16 cellular contexts compared by ENCODE assay signal in genomic region chr16:86906608-86907007, GRCh38.
DNase-seq lines count a peak whose midpoint lies in the region; ATAC-seq, FAIRE-seq and TF ChIP-seq lines count a peak whose summit lies in the region.
"Had no signal": no experiment of that assay in that cellular context is flagged by ENCODE, and none has a peak within 500 bp of the region (broad histone marks: within the 10 kb centered on the region; RNA-seq: fewer than 3 reads in every experiment).

No MANE protein-coding gene starts in this region.

- H4K8ac ChIP-seq in mesenchymal stem cell (ENCODE audit: low read length), result no peak overlapping the region

- peaks cover 14% of the 10 kb centered on the region for H3F3A ChIP-seq in smooth muscle cell (ENCODE audit: low read depth)

- H3K9ac ChIP-seq in astrocyte (ENCODE audit: low read length), result no peak overlapping the region
- H3K9ac ChIP-seq in mesenchymal stem cell (ENCODE audit: low read length), result no peak overlapping the region
- H3K9ac ChIP-seq in smooth muscle cell (ENCODE audit: low read depth), result peak overlapping the region; percentile 69

- H2BK15ac ChIP-seq in mesenchymal stem cell (ENCODE audit: low read depth, poor library complexity, severe bottlenecking), result no peak overlapping the region

- H3K36me3 ChIP-seq in astrocyte (ENCODE audit: insufficient read depth, low read length), result no peaks in the 10 kb centered on the region
- H3K36me3 ChIP-seq in mesenchymal stem cell (ENCODE audit: control insufficient read depth in 1 of 2, insufficient read depth in 2 of 2, low read depth in 1 of 2, low read length in 2 of 2), result no peaks in the 10 kb centered on the region
- no peaks in the 10 kb centered on the region for H3K36me3 ChIP-seq in smooth muscle cell (ENCODE audit: low read depth)

- H3K4me1 Mint-ChIP-seq in astrocyte (ENCODE audit: low read depth, unreplicated experiment), result peaks cover 3% of the 10 kb centered on the region
- H3K4me1 Mint-ChIP-seq: B cell had no signal

- H3K79me1 ChIP-seq in mesenchymal stem cell (replicated peaks; ENCODE audit: low read length, poor library complexity, severe bottlenecking), result no peaks in the 10 kb centered on the region

- in situ Hi-C loops in G401 (cut with HindIII; ENCODE audit: low sequenced_read_pairs), result no loop called here

- H2AK5ac ChIP-seq in mesenchymal stem cell (ENCODE audit: low read length, severe bottlenecking), result no peak overlapping the region

- no peak overlapping the region for H3K4me3 ChIP-seq in astrocyte (ENCODE audit: insufficient read depth, low read depth, low read length)
- no peak overlapping the region for H3K4me3 ChIP-seq in mesenchymal stem cell (ENCODE audit: insufficient read depth in 1 of 2, low read depth in 1 of 2, low read length in 2 of 2)
- no peak overlapping the region for H3K4me3 ChIP-seq in smooth muscle cell

- FAIRE-seq in astrocyte (lab: Jason Lieb, UNC), result no peak
- FAIRE-seq: A204.1, GM18507 had no signal

- H4K91ac ChIP-seq in mesenchymal stem cell (ENCODE audit: low read length), result no peak overlapping the region

- no peak overlapping the region for H2AFZ ChIP-seq in astrocyte (ENCODE audit: low read depth, low read length)
- H2AFZ ChIP-seq in mesenchymal stem cell (ENCODE audit: low read depth, low read length), result no peak overlapping the region
- no peak overlapping the region for H2AFZ ChIP-seq in smooth muscle cell (ENCODE audit: low read depth)

- no peak overlapping the region for H2BK5ac ChIP-seq in mesenchymal stem cell (ENCODE audit: low read depth, low read length, poor library complexity, severe bottlenecking)

- no peak overlapping the region for H3K14ac ChIP-seq in mesenchymal stem cell (ENCODE audit: low read length in 2 of 2)

- no peak overlapping the region for H3K4ac ChIP-seq in mesenchymal stem cell (ENCODE audit: low read depth in 1 of 2, low read length in 2 of 2)

- TF ChIP-seq CTCF in astrocyte (IDR thresholded peaks at IDR 0.05; ENCODE audit: insufficient read depth, low read depth, low read length) (no peak), smooth muscle cell (IDR thresholded peaks at IDR 0.05; ENCODE audit: borderline replicate concordance, insufficient read depth, poor library complexity, severe bottlenecking) (no peak)

- no peak overlapping the region for H3K27ac Mint-ChIP-seq in astrocyte (ENCODE audit: unreplicated experiment)
- H3K27ac Mint-ChIP-seq: B cell; CD4-positive, alpha-beta T cell; H9 had no signal

- peak; percentile 45 for DNase-seq in ELF-1 (ENCODE audit: low read depth, low spot score)
- peak; percentile 45 for DNase-seq in astrocyte (ENCODE audit: low read depth)
- DNase-seq in mesenchymal stem cell, result peak; percentile 83
- no peak for DNase-seq in smooth muscle cell (lab: John Stamatoyannopoulos, UW; ENCODE audit: unreplicated experiment)
- no peak for DNase-seq in COR-L47 (lab: John Stamatoyannopoulos, UW)
- DNase-seq in G401 (ENCODE audit: low spot score), result no peak
- DNase-seq: C1 segment of cervical spinal cord; CD4-positive, alpha-beta T cell; DND-41; GOT3; H9 had no signal

- H3K9me3 Mint-ChIP-seq in astrocyte (ENCODE audit: unreplicated experiment), result peaks cover 5% of the 10 kb centered on the region
- H3K9me3 Mint-ChIP-seq: CD4-positive, alpha-beta T cell; H9 had no signal

- H2BK120ac ChIP-seq in mesenchymal stem cell (ENCODE audit: low read depth, low read length), result no peak overlapping the region

- no peaks in the 10 kb centered on the region for H3K27me3 ChIP-seq in astrocyte (ENCODE audit: insufficient read depth, low read length)
- peaks cover 0 to 73% of the 10 kb centered on the region in 2 experiments for H3K27me3 ChIP-seq in mesenchymal stem cell (ENCODE audit: control insufficient read depth in 1 of 2, insufficient read depth in 1 of 2, low read length in 2 of 2)
- H3K27me3 ChIP-seq in smooth muscle cell (ENCODE audit: low read depth), result no peaks in the 10 kb centered on the region

- H2BK12ac ChIP-seq in mesenchymal stem cell (ENCODE audit: low read length in 2 of 2), result no peak overlapping the region

- H3K4me3 Mint-ChIP-seq in astrocyte (ENCODE audit: unreplicated experiment), result no peak overlapping the region
- H3K4me3 Mint-ChIP-seq: B cell; CD4-positive, alpha-beta T cell; H9 had no signal

- H3K79me2 ChIP-seq in astrocyte (ENCODE audit: insufficient read depth, low read length), result no peaks in the 10 kb centered on the region
- H3K79me2 ChIP-seq in smooth muscle cell (ENCODE audit: low read depth), result no peaks in the 10 kb centered on the region

- H3K27ac ChIP-seq in astrocyte (ENCODE audit: low read depth, low read length), result no peak overlapping the region
- no peak overlapping the region for H3K27ac ChIP-seq in mesenchymal stem cell (ENCODE audit: low read length, poor library complexity, severe bottlenecking)
- peak overlapping the region; percentile 89 for H3K27ac ChIP-seq in smooth muscle cell (ENCODE audit: low read depth)

- no peak for ATAC-seq in GM18498 (IDR thresholded peaks at IDR 0.05; ENCODE audit: unreplicated experiment)
- ATAC-seq in GM21381 (IDR thresholded peaks at IDR 0.05; ENCODE audit: unreplicated experiment), result no peak

- H3K4me1 ChIP-seq in astrocyte (ENCODE audit: insufficient read depth, low read length) (peaks cover 4% of the 10 kb centered on the region), mesenchymal stem cell (ENCODE audit: control insufficient read depth, insufficient read depth, low read depth, low read length) (peaks cover 16% of the 10 kb centered on the region), smooth muscle cell (ENCODE audit: low read depth) (peaks cover 5% of the 10 kb centered on the region)

- WGBS in mesenchymal stem cell, result 34% methylated on average over 12 of the region's 15 CpGs
- 10% methylated on average over 15 of the region's 15 CpGs for WGBS in smooth muscle cell (ENCODE audit: low lambda C conversion rate)

- peaks cover 36% of the 10 kb centered on the region for H3K27me3 Mint-ChIP-seq in astrocyte (ENCODE audit: low read depth, unreplicated experiment)

- H3K23ac ChIP-seq in mesenchymal stem cell (ENCODE audit: low read length in 2 of 2), result no peak overlapping the region

- H3K4me2 ChIP-seq in astrocyte (ENCODE audit: low read length), result no peak overlapping the region
- no peak overlapping the region for H3K4me2 ChIP-seq in mesenchymal stem cell (ENCODE audit: low read length, poor library complexity, severe bottlenecking)
- H3K4me2 ChIP-seq in smooth muscle cell, result peak overlapping the region; percentile 74

- H3K18ac ChIP-seq in mesenchymal stem cell (ENCODE audit: low read depth in 1 of 2, low read length in 2 of 2), result no peak overlapping the region

- no peaks in the 10 kb centered on the region for H3K36me3 Mint-ChIP-seq in astrocyte (ENCODE audit: low read depth, unreplicated experiment)

- no peaks in the 10 kb centered on the region for H3K9me3 ChIP-seq in astrocyte (ENCODE audit: insufficient read depth, low read depth, low read length)
- H3K9me3 ChIP-seq in mesenchymal stem cell (ENCODE audit: control insufficient read depth, low read length), result no peaks in the 10 kb centered on the region
- no peaks in the 10 kb centered on the region for H3K9me3 ChIP-seq in smooth muscle cell (replicated peaks; ENCODE audit: low read depth)

- no peaks in the 10 kb centered on the region for H4K20me1 ChIP-seq in astrocyte (ENCODE audit: insufficient read depth, low read length)
- no peaks in the 10 kb centered on the region for H4K20me1 ChIP-seq in smooth muscle cell (ENCODE audit: low read depth)

Comparison
In these comparisons a context has a peak if more than half of its experiments do, and no peak if none do; other contexts are left out.
1. DNase-seq: peak in ELF-1 (single experiment), astrocyte (single experiment) and mesenchymal stem cell (single experiment); none in smooth muscle cell (single experiment), COR-L47 (single experiment) and G401 (single experiment).